In genomic region chr7:26144681-26145080, GRCh38 we compare ENCODE assay signal across 2 cellular contexts.
A peak's percentile ranks its signal among the peaks of the same experiment; 100 is the strongest.
TF ChIP-seq lines count a peak whose summit lies in the region.

No MANE protein-coding gene starts in this region.

TF ChIP-seq in IMR-90, 13 proteins besides CTCF, POLR2A, EP300 and RAD21:
- TF ChIP-seq CEBPB (IDR thresholded peaks at IDR 0.05; ENCODE audit: low read depth, low read length) (peak; percentile 31; the same call in 1 of the 2 replicates), SMC3 (IDR thresholded peaks at IDR 0.05; ENCODE audit: low read depth, low read length) (no peak)

TF ChIP-seq in K562, 482 proteins besides CTCF, POLR2A, EP300 and RAD21:
- 0 out of 2 replicates have a peak, but pooled peaks have one; percentile 12 for TF ChIP-seq CEBPB (tag; IDR thresholded peaks at IDR 0.05)
- TF ChIP-seq, protein P1, sequence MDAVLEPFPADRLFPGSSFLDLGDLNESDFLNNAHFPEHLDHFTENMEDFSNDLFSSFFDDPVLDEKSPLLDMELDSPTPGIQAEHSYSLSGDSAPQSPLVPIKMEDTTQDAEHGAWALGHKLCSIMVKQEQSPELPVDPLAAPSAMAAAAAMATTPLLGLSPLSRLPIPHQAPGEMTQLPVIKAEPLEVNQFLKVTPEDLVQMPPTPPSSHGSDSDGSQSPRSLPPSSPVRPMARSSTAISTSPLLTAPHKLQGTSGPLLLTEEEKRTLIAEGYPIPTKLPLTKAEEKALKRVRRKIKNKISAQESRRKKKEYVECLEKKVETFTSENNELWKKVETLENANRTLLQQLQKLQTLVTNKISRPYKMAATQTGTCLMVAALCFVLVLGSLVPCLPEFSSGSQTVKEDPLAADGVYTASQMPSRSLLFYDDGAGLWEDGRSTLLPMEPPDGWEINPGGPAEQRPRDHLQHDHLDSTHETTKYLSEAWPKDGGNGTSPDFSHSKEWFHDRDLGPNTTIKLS (IDR thresholded peaks at IDR 0.05; ENCODE audit: borderline replicate concordance, low read depth), result no peak
- TF ChIP-seq NFIC (IDR thresholded peaks at IDR 0.05), result peak; percentile 42; the same call in 1 of the 2 replicates
- TF ChIP-seq, protein P2, sequence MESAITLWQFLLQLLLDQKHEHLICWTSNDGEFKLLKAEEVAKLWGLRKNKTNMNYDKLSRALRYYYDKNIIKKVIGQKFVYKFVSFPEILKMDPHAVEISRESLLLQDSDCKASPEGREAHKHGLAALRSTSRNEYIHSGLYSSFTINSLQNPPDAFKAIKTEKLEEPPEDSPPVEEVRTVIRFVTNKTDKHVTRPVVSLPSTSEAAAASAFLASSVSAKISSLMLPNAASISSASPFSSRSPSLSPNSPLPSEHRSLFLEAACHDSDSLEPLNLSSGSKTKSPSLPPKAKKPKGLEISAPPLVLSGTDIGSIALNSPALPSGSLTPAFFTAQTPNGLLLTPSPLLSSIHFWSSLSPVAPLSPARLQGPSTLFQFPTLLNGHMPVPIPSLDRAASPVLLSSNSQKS (CRISPR knock-in tag; IDR thresholded peaks at IDR 0.05), result no peak
- TF ChIP-seq CEBPG (CRISPR knock-in tag; IDR thresholded peaks at IDR 0.05), result no peak
- TF ChIP-seq CEBPG (tag; conservative IDR thresholded peaks at IDR 0.05 in 1 of 2, IDR thresholded peaks at IDR 0.05 in 1 of 2), result peak in 1 of 2 experiments; percentile 28; a peak in 1 of 4 replicates
- TF ChIP-seq HMG20A (CRISPR knock-in tag; conservative IDR thresholded peaks at IDR 0.05), result no peak
- TF ChIP-seq FIP1L1 (IDR thresholded peaks at IDR 0.05; ENCODE audit: low read depth, low read length, poor library complexity, severe bottlenecking), result no peak
- TF ChIP-seq TCF7L2 (IDR thresholded peaks at IDR 0.05; ENCODE audit: low read depth, low read length), result no peak
- no peak for TF ChIP-seq WHSC1 (IDR thresholded peaks at IDR 0.05; ENCODE audit: low read length)
- no peak for TF ChIP-seq ZNF668 (CRISPR knock-in tag; IDR thresholded peaks at IDR 0.05)
- TF ChIP-seq ZNF316 (IDR thresholded peaks at IDR 0.05), result peak; percentile 55
- TF ChIP-seq E2F8 (IDR thresholded peaks at IDR 0.05; ENCODE audit: low read depth, partially characterized antibody), result no peak
- peak; percentile 44; the same call in 1 of the 2 replicates for TF ChIP-seq C11orf30 (IDR thresholded peaks at IDR 0.05; ENCODE audit: low read depth)
- TF ChIP-seq, protein P3, sequence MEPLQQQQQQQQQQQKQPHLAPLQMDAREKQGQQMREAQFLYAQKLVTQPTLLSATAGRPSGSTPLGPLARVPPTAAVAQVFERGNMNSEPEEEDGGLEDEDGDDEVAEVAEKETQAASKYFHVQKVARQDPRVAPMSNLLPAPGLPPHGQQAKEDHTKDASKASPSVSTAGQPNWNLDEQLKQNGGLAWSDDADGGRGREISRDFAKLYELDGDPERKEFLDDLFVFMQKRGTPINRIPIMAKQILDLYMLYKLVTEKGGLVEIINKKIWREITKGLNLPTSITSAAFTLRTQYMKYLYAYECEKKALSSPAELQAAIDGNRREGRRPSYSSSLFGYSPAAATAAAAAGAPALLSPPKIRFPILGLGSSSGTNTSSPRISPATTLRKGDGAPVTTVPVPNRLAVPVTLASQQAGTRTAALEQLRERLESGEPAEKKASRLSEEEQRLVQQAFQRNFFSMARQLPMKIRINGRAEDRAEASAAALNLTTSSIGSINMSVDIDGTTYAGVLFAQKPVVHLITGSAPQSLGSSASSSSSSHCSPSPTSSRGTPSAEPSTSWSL (CRISPR knock-in tag; IDR thresholded peaks at IDR 0.05; ENCODE audit: borderline replicate concordance), result no peak
TF ChIP-seq in K562: peak in this region for 5.
